ENCODE assay signal across 11 cellular contexts in genomic region chr5:36726767-36727166, GRCh38.
"Had no signal": no experiment of that assay in that cellular context is flagged by ENCODE, and none has a peak within 500 bp of the region (broad histone marks: within the 10 kb centered on the region; RNA-seq: fewer than 3 reads in every experiment).

No MANE protein-coding gene starts in this region.

- FAIRE-seq: H1, H54 had no signal

- H2AFZ ChIP-seq: GM23248 had no signal

- H3K4me1 ChIP-seq: HAP-1 had no signal

- ATAC-seq: GM23338, HCT116 had no signal

- H3K4me3 Mint-ChIP-seq: GM23338, H9, HFFc6 had no signal

- H3K36me3 ChIP-seq: HAP-1 had no signal

- H3K9me3 Mint-ChIP-seq: GM23338, H9, HFFc6 had no signal

- H3K9me3 ChIP-seq: HAP-1 had no signal

- H3K9ac ChIP-seq: GM23248 had no signal

- DNase-seq: GM23248, GOT3, H7, H9, HCEC 1CT, HFFc6 had no signal

- H3K4me2 ChIP-seq: GM23338 had no signal

- H3K4me3 ChIP-seq: GM23248, GM23338, HAP-1 had no signal

- H3K27ac Mint-ChIP-seq: GM23338, H9, HFFc6 had no signal

- H3K27ac ChIP-seq: GM23248 had no signal
